Comparison of ENCODE assay signal across 1 cellular context in genomic region chr10:88693392-88694020, GRCh38.
TF ChIP-seq lines count a peak whose summit lies in the region.

No MANE protein-coding gene starts in this region.

TF ChIP-seq in HCT116, 20 proteins besides CTCF, POLR2A, EP300 and RAD21:
- TF ChIP-seq ELF1 (IDR thresholded peaks at IDR 0.05; ENCODE audit: borderline replicate concordance, low read depth) (no peak), FOSL1 (IDR thresholded peaks at IDR 0.05; ENCODE audit: low read depth) (no peak), ATF3 (IDR thresholded peaks at IDR 0.05) (no peak), REST (IDR thresholded peaks at IDR 0.05; ENCODE audit: low read depth) (no peak), TCF7L2 (IDR thresholded peaks at IDR 0.05; ENCODE audit: borderline replicate concordance, extremely low read depth, insufficient read depth, insufficient read length) (no peak)
TF ChIP-seq in HCT116: peak in this region for 0.
